Comparison of ENCODE assay signal across 16 cellular contexts in genomic region chr19:7722231-7722651, GRCh38.
DNase-seq lines count a peak whose midpoint lies in the region; ATAC-seq lines count a peak whose summit lies in the region.
"Had no signal": no experiment of that assay in that cellular context is flagged by ENCODE, and none has a peak within 500 bp of the region (broad histone marks: within the 10 kb centered on the region; RNA-seq: fewer than 3 reads in every experiment).

No MANE protein-coding gene starts in this region.

- H3K9me3 Mint-ChIP-seq in stimulated activated naive B cell treated with anti-CD40 and anti-IgM and Interleukin-4, amounts not matched to agents 10 μg/mL and 1 μg/mL and 100 μg/mL, for 72 hours, result peaks cover 6 to 7% of the 10 kb centered on the region in 2 donors
- H3K9me3 Mint-ChIP-seq: activated CD4-positive, alpha-beta memory T cell treated with anti-CD3 and anti-CD28 coated beads for 36 hours; activated T-cell treated with anti-CD3 and anti-CD28 coated beads, Interleukin-2, amount 50 U/mL, for 72 hours had no signal

- peak; percentile 66 for ATAC-seq in HG03097 (IDR thresholded peaks at IDR 0.05; ENCODE audit: low FRiP score, unreplicated experiment)
- ATAC-seq in stimulated activated naive B cell treated with anti-CD40 and anti-IgM and Interleukin-4, amounts not matched to agents 10 μg/mL and 1 μg/mL and 100 μg/mL, for 72 hours (replicated peaks), result peak; percentile 86 to 87
- ATAC-seq: activated T-cell treated with anti-CD3 and anti-CD28 coated beads, Interleukin-2, amount 50 U/mL, for 72 hours; K562; lower lobe of right lung; naive thymus-derived CD4-positive, alpha-beta T cell had no signal

- peaks cover 14 to 22% of the 10 kb centered on the region in 2 donors for H3K36me3 Mint-ChIP-seq in stimulated activated naive B cell treated with anti-CD40 and anti-IgM and Interleukin-4, amounts not matched to agents 10 μg/mL and 1 μg/mL and 100 μg/mL, for 72 hours
- H3K36me3 Mint-ChIP-seq: activated CD4-positive, alpha-beta memory T cell treated with anti-CD3 and anti-CD28 coated beads for 36 hours had no signal

- DNase-seq in DMS153 (lab: John Stamatoyannopoulos, UW) (peak; percentile 2), DMS153 treated with DMSO at 0.1 percent for 48 hours (lab: John Stamatoyannopoulos, UW; ENCODE audit: unreplicated experiment) (no peak), NCI-H69 (lab: John Stamatoyannopoulos, UW) (peak; percentile 61), EL (no peak), SKM-1 treated with dmso at 0.1 percent for 144 hours (lab: John Stamatoyannopoulos, UW; ENCODE audit: unreplicated experiment) (no peak), NAMALWA (ENCODE audit: low spot score) (no peak)
- DNase-seq in stimulated activated naive B cell treated with anti-CD40 and anti-IgM and Interleukin-4, amounts not matched to agents 10 μg/mL and 1 μg/mL and 100 μg/mL, for 72 hours, result peak; percentile 74
- DNase-seq: 8988T; activated CD4-positive, alpha-beta memory T cell treated with anti-CD3 and anti-CD28 coated beads for 36 hours; activated T-cell treated with anti-CD3 and anti-CD28 coated beads, Interleukin-2, amount 50 U/mL, for 72 hours; adrenal gland; lower lobe of right lung; naive thymus-derived CD4-positive, alpha-beta T cell; NCI-H1436 treated with DMSO at 0.1 percent for 48 hours had no signal

- H3K4me1 Mint-ChIP-seq in stimulated activated naive B cell treated with anti-CD40 and anti-IgM and Interleukin-4, amounts not matched to agents 10 μg/mL and 1 μg/mL and 100 μg/mL, for 72 hours, result peaks cover 41 to 83% of the 10 kb centered on the region in 2 donors

- peak overlapping the region; percentile 39 for H3K27ac Mint-ChIP-seq in stimulated activated naive B cell treated with anti-CD40 and anti-IgM and Interleukin-4, amounts not matched to agents 10 μg/mL and 1 μg/mL and 100 μg/mL, for 72 hours
- H3K27ac Mint-ChIP-seq: activated CD4-positive, alpha-beta memory T cell treated with anti-CD3 and anti-CD28 coated beads for 36 hours; activated T-cell treated with anti-CD3 and anti-CD28 coated beads, Interleukin-2, amount 50 U/mL, for 72 hours; naive thymus-derived CD4-positive, alpha-beta T cell had no signal

- H3K27me3 Mint-ChIP-seq in stimulated activated naive B cell treated with anti-CD40 and anti-IgM and Interleukin-4, amounts not matched to agents 10 μg/mL and 1 μg/mL and 100 μg/mL, for 72 hours, result no peaks in the 10 kb centered on the region

- H3K4me3 Mint-ChIP-seq in stimulated activated naive B cell treated with anti-CD40 and anti-IgM and Interleukin-4, amounts not matched to agents 10 μg/mL and 1 μg/mL and 100 μg/mL, for 72 hours, result peak overlapping the region in 1 of 2 donors; percentile 3
- H3K4me3 Mint-ChIP-seq: activated CD4-positive, alpha-beta memory T cell treated with anti-CD3 and anti-CD28 coated beads for 36 hours; activated T-cell treated with anti-CD3 and anti-CD28 coated beads, Interleukin-2, amount 50 U/mL, for 72 hours; naive thymus-derived CD4-positive, alpha-beta T cell had no signal

Comparison
In these comparisons a context has a peak if more than half of its experiments do, and no peak if none do; other contexts are left out.
1. DNase-seq: peak in DMS153 (single experiment), NCI-H69 (single experiment) and stimulated activated naive B cell treated with anti-CD40 and anti-IgM and Interleukin-4, amounts not matched to agents 10 μg/mL and 1 μg/mL and 100 μg/mL, for 72 hours (single experiment); none in DMS153 treated with DMSO at 0.1 percent for 48 hours (single experiment), EL (single experiment), SKM-1 treated with dmso at 0.1 percent for 144 hours (single experiment) and NAMALWA (single experiment).